In genomic region chr16:85488414-85488813, GRCh38 we compare ENCODE assay signal across 25 cellular contexts.
"Had no signal": no experiment of that assay in that cellular context is flagged by ENCODE, and none has a peak within 500 bp of the region (broad histone marks: within the 10 kb centered on the region; RNA-seq: fewer than 3 reads in every experiment).

No MANE protein-coding gene starts in this region.

- H3K9me3 Mint-ChIP-seq: activated naive CD4-positive, alpha-beta T cell treated with anti-CD3 and anti-CD28 coated beads for 36 hours; activated naive CD8-positive, alpha-beta T cell treated with anti-CD3 and anti-CD28 coated beads for 36 hours; activated T-helper 1 cell treated with anti-CD3 and anti-CD28 coated beads, Interleukin-12 subunit alpha, Interleukin-12 subunit beta, Interleukin-2, Interleukin-4 antibody, amounts not matched to agents 30 ng/mL and 10 ng/mL and 1 ng/mL, durations not matched to agents 14 hours and 24 hours and 36 hours; naive thymus-derived CD4-positive, alpha-beta T cell; neural crest cell had no signal

- H3K9me3 ChIP-seq: adrenal gland, body of pancreas, heart right ventricle, spleen, suprapubic skin, tibial artery had no signal

- H3K27me3 ChIP-seq: adrenal gland, body of pancreas, heart right ventricle, suprapubic skin, tibial artery had no signal

- H3K4me3 Mint-ChIP-seq: activated naive CD4-positive, alpha-beta T cell treated with anti-CD3 and anti-CD28 coated beads for 36 hours; activated naive CD8-positive, alpha-beta T cell treated with anti-CD3 and anti-CD28 coated beads for 36 hours; activated T-helper 1 cell treated with anti-CD3 and anti-CD28 coated beads, Interleukin-12 subunit alpha, Interleukin-12 subunit beta, Interleukin-2, Interleukin-4 antibody, amounts not matched to agents 30 ng/mL and 10 ng/mL and 1 ng/mL, durations not matched to agents 14 hours and 24 hours and 36 hours; naive thymus-derived CD4-positive, alpha-beta T cell; neural crest cell had no signal

- H3K36me3 Mint-ChIP-seq: activated naive CD8-positive, alpha-beta T cell treated with anti-CD3 and anti-CD28 coated beads for 36 hours; naive thymus-derived CD4-positive, alpha-beta T cell had no signal

- H3K36me3 ChIP-seq: adrenal gland, heart right ventricle, spleen, tibial artery had no signal

- H3K27ac ChIP-seq: adrenal gland, body of pancreas, coronary artery, heart right ventricle, spleen, suprapubic skin, tibial artery had no signal

- H3K27me3 Mint-ChIP-seq: activated naive CD8-positive, alpha-beta T cell treated with anti-CD3 and anti-CD28 coated beads for 36 hours; naive thymus-derived CD4-positive, alpha-beta T cell had no signal

- H3K4me3 ChIP-seq: adrenal gland, body of pancreas, coronary artery, heart right ventricle, spleen, suprapubic skin, tibial artery had no signal

- FAIRE-seq: endothelial cell of umbilical vein had no signal

- DNase-seq: activated CD4-positive, alpha-beta T cell treated with anti-CD3 and anti-CD28 coated beads for 4 hours; activated CD4-positive, alpha-beta T cell treated with anti-CD3 and anti-CD28 coated beads, Interleukin-2, amount 50 U/mL, for 48 hours; activated CD8-positive, alpha-beta memory T cell treated with anti-CD3 and anti-CD28 coated beads, Interleukin-2, amount 50 U/mL, for 4 hours; activated effector memory CD4-positive, alpha-beta T cell treated with anti-CD3 and anti-CD28 coated beads, Interleukin-2, amount 50 U/mL, for 16 hours; activated naive CD4-positive, alpha-beta T cell treated with anti-CD3 and anti-CD28 coated beads for 36 hours; activated naive CD8-positive, alpha-beta T cell treated with anti-CD3 and anti-CD28 coated beads for 36 hours; activated T-cell treated with anti-CD3 and anti-CD28 coated beads, Interleukin-2, amount 50 U/mL, for 1 hour; adrenal gland; aorta; body of pancreas; foreskin fibroblast; heart right ventricle; midbrain; naive thymus-derived CD4-positive, alpha-beta T cell; posterior cingulate gyrus; right cardiac atrium; spleen; stimulated activated naive CD4-positive, alpha-beta T cell; tibial artery had no signal

- H3K27ac Mint-ChIP-seq: activated naive CD4-positive, alpha-beta T cell treated with anti-CD3 and anti-CD28 coated beads for 36 hours; activated naive CD8-positive, alpha-beta T cell treated with anti-CD3 and anti-CD28 coated beads for 36 hours; activated T-helper 1 cell treated with anti-CD3 and anti-CD28 coated beads, Interleukin-12 subunit alpha, Interleukin-12 subunit beta, Interleukin-2, Interleukin-4 antibody, amounts not matched to agents 30 ng/mL and 10 ng/mL and 1 ng/mL, durations not matched to agents 14 hours and 24 hours and 36 hours; naive thymus-derived CD4-positive, alpha-beta T cell had no signal

- ATAC-seq: body of pancreas; esophagus mucosa; heart right ventricle; naive thymus-derived CD4-positive, alpha-beta T cell; right cardiac atrium had no signal
